Comparison of ENCODE assay signal across 8 cellular contexts in the genomic region with DNA sequence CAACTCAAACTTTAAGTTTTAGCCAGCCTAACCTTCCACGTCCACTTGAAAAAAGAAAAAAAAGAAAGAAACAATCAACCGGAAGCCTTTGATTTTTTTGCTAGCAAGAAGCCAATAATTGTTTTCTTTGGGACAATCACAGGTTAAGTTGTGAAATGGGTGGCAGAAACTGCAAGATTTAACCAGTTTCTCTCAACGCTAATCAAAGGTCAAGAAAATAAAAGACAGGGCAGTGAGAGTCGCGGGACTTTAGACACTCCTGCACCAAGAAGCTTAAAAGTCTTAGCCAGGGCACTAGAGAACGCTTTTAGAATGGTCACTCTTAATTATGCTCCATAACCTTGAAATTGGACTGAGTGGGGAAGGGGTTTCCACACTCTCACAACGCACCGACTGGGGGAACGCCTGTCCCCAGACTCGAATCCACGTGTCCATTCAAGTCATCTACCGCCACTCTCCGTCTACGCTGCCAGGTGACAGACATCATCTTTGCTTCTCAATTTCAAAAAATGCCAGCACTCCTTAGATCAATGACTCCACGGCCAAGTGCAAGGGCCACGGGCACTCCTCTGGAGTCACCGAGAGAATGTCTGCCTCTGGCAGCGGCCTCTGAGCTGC. TPM values are rescaled to one million over a fixed set of nuclear protein-coding genes. Genes with fewer than 3 reads are reported as not detected.
DNase-seq lines count a peak whose midpoint lies in the region; ATAC-seq and TF ChIP-seq lines count a peak whose summit lies in the region.

No MANE protein-coding gene starts in this region.

- H3K4me1 ChIP-seq in endocrine pancreas (ENCODE audit: control insufficient read depth, insufficient read depth, low read length): no peaks in the 10 kb centered on the region

- peak overlapping the region; percentile 27 for H3K9ac ChIP-seq in endocrine pancreas (ENCODE audit: control insufficient read depth, insufficient read depth, low read length)

- H3K9me3 ChIP-seq in endocrine pancreas (ENCODE audit: control insufficient read depth, low read length): no peaks in the 10 kb centered on the region

- H3K9me3 Mint-ChIP-seq in T-helper 1 cell treated with Interleukin-12 subunit alpha and Interleukin-12 subunit beta and Interleukin-4 antibody, amounts not matched to agents 30 μg/mL and 1 μg/mL, for 36 hours: no peaks in the 10 kb centered on the region
- no peaks in the 10 kb centered on the region for H3K9me3 Mint-ChIP-seq in neural crest cell

- peak overlapping the region; percentile 93 for H3K27ac Mint-ChIP-seq in T-helper 1 cell treated with Interleukin-12 subunit alpha and Interleukin-12 subunit beta and Interleukin-4 antibody, amounts not matched to agents 30 μg/mL and 1 μg/mL, for 36 hours
- H3K27ac Mint-ChIP-seq in neural crest cell (ENCODE audit: unreplicated experiment): no peak overlapping the region

- H3K36me3 ChIP-seq in endocrine pancreas (ENCODE audit: control insufficient read depth, insufficient read depth, low read length): no peaks in the 10 kb centered on the region

- peaks cover 10% of the 10 kb centered on the region for H3K36me3 Mint-ChIP-seq in T-helper 1 cell treated with Interleukin-12 subunit alpha and Interleukin-12 subunit beta and Interleukin-4 antibody, amounts not matched to agents 30 μg/mL and 1 μg/mL, for 36 hours (ENCODE audit: low read depth)
- no peaks in the 10 kb centered on the region for H3K36me3 Mint-ChIP-seq in neural crest cell (ENCODE audit: low read depth)

- H3K4me3 ChIP-seq in endocrine pancreas (ENCODE audit: control insufficient read depth, insufficient read depth, low read length): peak overlapping the region; percentile 38

- TF ChIP-seq CTCF in neural crest cell (conservative IDR thresholded peaks at IDR 0.05): no peak

- peaks cover 40% of the 10 kb centered on the region for H3K4me1 Mint-ChIP-seq in T-helper 1 cell treated with Interleukin-12 subunit alpha and Interleukin-12 subunit beta and Interleukin-4 antibody, amounts not matched to agents 30 μg/mL and 1 μg/mL, for 36 hours (ENCODE audit: low read depth)
- H3K4me1 Mint-ChIP-seq in neural crest cell: peaks cover 13% of the 10 kb centered on the region

- H3K27me3 ChIP-seq in endocrine pancreas (ENCODE audit: control insufficient read depth, insufficient read depth, low read length): no peaks in the 10 kb centered on the region

- no peak for DNase-seq in activated CD4-positive, CD25-positive, alpha-beta regulatory T cell (lab: John Stamatoyannopoulos, UW)
- peak; percentile 8 for DNase-seq in neural crest cell (ENCODE audit: low read depth, low spot score)
- no peak for DNase-seq in putamen (ENCODE audit: low spot score)
- no peak for DNase-seq in HPDE6-E6E7 (ENCODE audit: extremely low spot score)

- peak overlapping the region; percentile 95 for H3K4me3 Mint-ChIP-seq in T-helper 1 cell treated with Interleukin-12 subunit alpha and Interleukin-12 subunit beta and Interleukin-4 antibody, amounts not matched to agents 30 μg/mL and 1 μg/mL, for 36 hours
- H3K4me3 Mint-ChIP-seq in neural crest cell: peak overlapping the region; percentile 92

- ATAC-seq in activated CD4-positive, CD25-positive, alpha-beta regulatory T cell treated with anti-CD3 and anti-CD28 coated beads, Interleukin-2, amount 50 U/mL, for 24 hours: peak; percentile 4 to 9
- ATAC-seq in HG03025 (IDR thresholded peaks at IDR 0.05; ENCODE audit: low FRiP score, unreplicated experiment): peak; percentile 21

- no peaks in the 10 kb centered on the region for H3K27me3 Mint-ChIP-seq in T-helper 1 cell treated with Interleukin-12 subunit alpha and Interleukin-12 subunit beta and Interleukin-4 antibody, amounts not matched to agents 30 μg/mL and 1 μg/mL, for 36 hours (ENCODE audit: low read depth)
- H3K27me3 Mint-ChIP-seq in neural crest cell (ENCODE audit: low read depth): peaks cover 77% of the 10 kb centered on the region

RNA-seq across cellular contexts. Expression of a gene that starts 0.9 kb away (rescaled TPM):
- total RNA-seq in neural crest cell: 10.4 and 10.6 TPM in 2 replicates
